In the genomic region with DNA sequence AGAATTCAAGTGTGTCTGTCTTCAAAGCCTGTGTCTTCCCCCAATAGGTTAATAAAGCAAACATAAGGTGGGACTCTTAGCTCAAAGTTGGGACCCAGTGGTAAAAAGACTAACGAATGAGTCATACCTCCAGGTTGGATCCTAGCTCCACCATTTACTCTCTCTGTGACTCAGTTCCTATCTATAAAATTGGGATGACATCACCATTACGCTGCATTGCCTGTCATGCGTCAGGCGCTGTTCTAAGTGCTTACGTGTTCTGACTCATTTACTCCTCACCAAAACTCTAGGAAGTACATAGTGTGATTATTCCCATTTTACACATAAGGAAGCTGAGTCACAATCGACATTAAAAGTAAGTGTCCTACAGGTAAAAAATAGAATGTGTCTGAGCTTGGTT, we compare ENCODE assay signal across 1 cellular context.
A peak's percentile ranks its signal among the peaks of the same experiment; 100 is the strongest.
TF ChIP-seq lines count a peak whose summit lies in the region.

No MANE protein-coding gene starts in this region.

TF ChIP-seq in HCT116, 20 proteins besides CTCF, POLR2A, EP300 and RAD21:
- TF ChIP-seq SP1 (IDR thresholded peaks at IDR 0.05; ENCODE audit: low read depth) (peak; percentile 83), CBX3 (IDR thresholded peaks at IDR 0.05; ENCODE audit: low read depth) (peak; percentile 60; the same call in 1 of the 2 replicates), JUND (IDR thresholded peaks at IDR 0.05) (peak; percentile 80), FOSL1 (IDR thresholded peaks at IDR 0.05; ENCODE audit: low read depth) (peak; percentile 88), SRF (IDR thresholded peaks at IDR 0.05; ENCODE audit: low read depth) (peak; percentile 68; the same call in 1 of the 2 replicates), CEBPB (IDR thresholded peaks at IDR 0.05; ENCODE audit: low read depth) (0 out of 2 replicates have a peak, but pooled peaks have one; percentile 29), ELF1 (IDR thresholded peaks at IDR 0.05; ENCODE audit: borderline replicate concordance, low read depth) (no peak; the same call in 1 of the 2 replicates), POLR2AphosphoS5 (IDR thresholded peaks at IDR 0.05; ENCODE audit: low read depth, low read length) (no peak)
- TF ChIP-seq, protein P1, sequence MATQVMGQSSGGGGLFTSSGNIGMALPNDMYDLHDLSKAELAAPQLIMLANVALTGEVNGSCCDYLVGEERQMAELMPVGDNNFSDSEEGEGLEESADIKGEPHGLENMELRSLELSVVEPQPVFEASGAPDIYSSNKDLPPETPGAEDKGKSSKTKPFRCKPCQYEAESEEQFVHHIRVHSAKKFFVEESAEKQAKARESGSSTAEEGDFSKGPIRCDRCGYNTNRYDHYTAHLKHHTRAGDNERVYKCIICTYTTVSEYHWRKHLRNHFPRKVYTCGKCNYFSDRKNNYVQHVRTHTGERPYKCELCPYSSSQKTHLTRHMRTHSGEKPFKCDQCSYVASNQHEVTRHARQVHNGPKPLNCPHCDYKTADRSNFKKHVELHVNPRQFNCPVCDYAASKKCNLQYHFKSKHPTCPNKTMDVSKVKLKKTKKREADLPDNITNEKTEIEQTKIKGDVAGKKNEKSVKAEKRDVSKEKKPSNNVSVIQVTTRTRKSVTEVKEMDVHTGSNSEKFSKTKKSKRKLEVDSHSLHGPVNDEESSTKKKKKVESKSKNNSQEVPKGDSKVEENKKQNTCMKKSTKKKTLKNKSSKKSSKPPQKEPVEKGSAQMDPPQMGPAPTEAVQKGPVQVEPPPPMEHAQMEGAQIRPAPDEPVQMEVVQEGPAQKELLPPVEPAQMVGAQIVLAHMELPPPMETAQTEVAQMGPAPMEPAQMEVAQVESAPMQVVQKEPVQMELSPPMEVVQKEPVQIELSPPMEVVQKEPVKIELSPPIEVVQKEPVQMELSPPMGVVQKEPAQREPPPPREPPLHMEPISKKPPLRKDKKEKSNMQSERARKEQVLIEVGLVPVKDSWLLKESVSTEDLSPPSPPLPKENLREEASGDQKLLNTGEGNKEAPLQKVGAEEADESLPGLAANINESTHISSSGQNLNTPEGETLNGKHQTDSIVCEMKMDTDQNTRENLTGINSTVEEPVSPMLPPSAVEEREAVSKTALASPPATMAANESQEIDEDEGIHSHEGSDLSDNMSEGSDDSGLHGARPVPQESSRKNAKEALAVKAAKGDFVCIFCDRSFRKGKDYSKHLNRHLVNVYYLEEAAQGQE (IDR thresholded peaks at IDR 0.05; ENCODE audit: low read depth), result no peak
TF ChIP-seq in HCT116: peak in this region for 6.
